ENCODE assay signal across 27 cellular contexts in genomic region chr2:30872797-30873196, GRCh38.
"Had no signal": no experiment of that assay in that cellular context is flagged by ENCODE, and none has a peak within 500 bp of the region (broad histone marks: within the 10 kb centered on the region; RNA-seq: fewer than 3 reads in every experiment).

No MANE protein-coding gene starts in this region.

- H3K27ac Mint-ChIP-seq: activated CD4-positive, alpha-beta memory T cell treated with anti-CD3 and anti-CD28 coated beads, Interleukin-2, amount 10 ng/mL, durations not matched to agents 7 days and 5 days; activated CD4-positive, alpha-beta T cell treated with anti-CD3 and anti-CD28 coated beads, Interleukin-2, amount 10 ng/mL, durations not matched to agents 7 days and 5 days; activated naive CD4-positive, alpha-beta T cell treated with anti-CD3 and anti-CD28 coated beads, Interleukin-2, amount 50 U/mL, for 24 hours; activated naive CD8-positive, alpha-beta T cell treated with anti-CD3 and anti-CD28 coated beads, Interleukin-2, amount 50 U/mL, for 24 hours; activated T-helper 17 cell treated with anti-CD3 and anti-CD28 coated beads, Interleukin-2, amount 50 U/mL, for 72 hours; T-cell had no signal

- DNase-seq: activated CD4-positive, alpha-beta memory T cell treated with anti-CD3 and anti-CD28 coated beads, Interleukin-2, amount 10 ng/mL, durations not matched to agents 7 days and 5 days; activated CD4-positive, alpha-beta T cell treated with anti-CD3 and anti-CD28 coated beads for 1 hour; activated CD4-positive, alpha-beta T cell treated with anti-CD3 and anti-CD28 coated beads, Interleukin-2, amount 10 ng/mL, durations not matched to agents 7 days and 5 days; activated gamma-delta T cell treated with Interleukin-2 at 50 U/mL for 16 hours; activated naive CD8-positive, alpha-beta T cell treated with anti-CD3 and anti-CD28 coated beads, Interleukin-2, amount 50 U/mL, for 24 hours; activated T-cell treated with anti-CD3 and anti-CD28 coated beads, Interleukin-2, amount 50 U/mL, for 4 hours; dermis blood vessel endothelial cell; effector CD4-positive, alpha-beta T cell; esophagus squamous epithelium; foreskin melanocyte; naive B cell; nucleus accumbens; pancreas; psoas muscle; stimulated activated CD4-positive, alpha-beta T cell treated with anti-CD3 and anti-CD28 coated beads, Interleukin-1b, Interleukin-23, amount 100 ng/mL, for 48 hours; stimulated activated naive CD4-positive, alpha-beta T cell; T-cell; tibial artery had no signal

- H3K36me3 ChIP-seq: breast epithelium, esophagus squamous epithelium, heart right ventricle, pancreas, suprapubic skin, tibial artery had no signal

- FAIRE-seq: pancreas, urothelium cell line had no signal

- H3K4me3 Mint-ChIP-seq: activated CD4-positive, alpha-beta memory T cell treated with anti-CD3 and anti-CD28 coated beads, Interleukin-2, amount 10 ng/mL, durations not matched to agents 7 days and 5 days; activated CD4-positive, alpha-beta T cell treated with anti-CD3 and anti-CD28 coated beads, Interleukin-2, amount 10 ng/mL, durations not matched to agents 7 days and 5 days; activated naive CD4-positive, alpha-beta T cell treated with anti-CD3 and anti-CD28 coated beads, Interleukin-2, amount 50 U/mL, for 24 hours; activated naive CD8-positive, alpha-beta T cell treated with anti-CD3 and anti-CD28 coated beads, Interleukin-2, amount 50 U/mL, for 24 hours; activated T-cell treated with anti-CD3 and anti-CD28 coated beads, Interleukin-2, amount 50 U/mL, for 4 hours; activated T-helper 17 cell treated with anti-CD3 and anti-CD28 coated beads, Interleukin-2, amount 50 U/mL, for 72 hours; central memory CD8-positive, alpha-beta T cell; T-cell; WTC11 had no signal

- H3K4me1 Mint-ChIP-seq: activated CD4-positive, alpha-beta memory T cell treated with anti-CD3 and anti-CD28 coated beads, Interleukin-2, amount 10 ng/mL, durations not matched to agents 7 days and 5 days; activated CD4-positive, alpha-beta T cell treated with anti-CD3 and anti-CD28 coated beads, Interleukin-2, amount 10 ng/mL, durations not matched to agents 7 days and 5 days; activated naive CD4-positive, alpha-beta T cell treated with anti-CD3 and anti-CD28 coated beads, Interleukin-2, amount 50 U/mL, for 24 hours; activated naive CD8-positive, alpha-beta T cell treated with anti-CD3 and anti-CD28 coated beads, Interleukin-2, amount 50 U/mL, for 24 hours; activated T-helper 17 cell treated with anti-CD3 and anti-CD28 coated beads, Interleukin-2, amount 50 U/mL, for 72 hours; central memory CD8-positive, alpha-beta T cell; naive B cell; T-cell had no signal

- H3K27me3 ChIP-seq: breast epithelium, esophagus squamous epithelium, heart right ventricle, pancreas, suprapubic skin had no signal

- H3K4me3 ChIP-seq: breast epithelium, esophagus squamous epithelium, heart right ventricle, pancreas, psoas muscle, smooth muscle cell, suprapubic skin, tibial artery had no signal

- H3K9me3 ChIP-seq: esophagus squamous epithelium, pancreas, suprapubic skin, tibial artery had no signal

- H3K9me3 Mint-ChIP-seq: activated CD4-positive, alpha-beta memory T cell treated with anti-CD3 and anti-CD28 coated beads, Interleukin-2, amount 10 ng/mL, durations not matched to agents 7 days and 5 days; activated CD4-positive, alpha-beta T cell treated with anti-CD3 and anti-CD28 coated beads, Interleukin-2, amount 10 ng/mL, durations not matched to agents 7 days and 5 days; activated naive CD8-positive, alpha-beta T cell treated with anti-CD3 and anti-CD28 coated beads, Interleukin-2, amount 50 U/mL, for 24 hours; central memory CD8-positive, alpha-beta T cell had no signal

- H3K36me3 Mint-ChIP-seq: activated naive CD4-positive, alpha-beta T cell treated with anti-CD3 and anti-CD28 coated beads, Interleukin-2, amount 50 U/mL, for 24 hours; naive B cell; T-cell had no signal

- H3K27ac ChIP-seq: breast epithelium, heart right ventricle, pancreas, psoas muscle, suprapubic skin, tibial artery had no signal

- H3K4me1 ChIP-seq: breast epithelium, pancreas, psoas muscle, suprapubic skin, tibial artery had no signal

- ATAC-seq: activated naive CD8-positive, alpha-beta T cell treated with anti-CD3 and anti-CD28 coated beads, Interleukin-2, amount 50 U/mL, for 24 hours; activated T-cell treated with anti-CD3 and anti-CD28 coated beads, Interleukin-2, amount 50 U/mL, for 4 hours; activated T-helper 17 cell treated with anti-CD3 and anti-CD28 coated beads, Interleukin-2, amount 50 U/mL, for 72 hours; T-cell had no signal
